Comparison of ENCODE assay signal across 30 cellular contexts in the genomic region with DNA sequence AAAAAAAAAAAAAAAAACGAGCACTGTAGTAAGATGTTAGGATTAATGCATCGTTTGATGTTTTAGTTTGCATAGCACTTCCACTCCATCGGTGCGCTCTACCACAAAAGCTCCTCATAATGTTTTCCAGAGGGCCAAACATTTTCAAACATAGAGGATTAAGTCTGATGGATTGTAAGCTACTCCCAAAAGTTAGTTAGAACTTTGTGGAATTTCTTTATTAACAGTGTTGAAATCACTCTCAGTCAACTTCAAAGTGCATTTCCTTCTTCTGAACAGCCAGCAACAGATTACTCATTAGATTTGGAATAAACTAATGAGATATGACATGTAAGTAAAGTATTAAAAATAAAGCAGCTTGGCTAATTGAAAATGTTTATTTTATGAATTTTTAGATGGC. TPM values are rescaled to one million over a fixed set of nuclear protein-coding genes. Genes with fewer than 3 reads are reported as not detected.
"Had no signal": no experiment of that assay in that cellular context is flagged by ENCODE, and none has a peak within 500 bp of the region (broad histone marks: within the 10 kb centered on the region; RNA-seq: fewer than 3 reads in every experiment).

No MANE protein-coding gene starts in this region.

- DNase-seq: activated B cell treated with CpG ODN at 0.5 μM for 24 hours; activated CD4-positive, alpha-beta memory T cell treated with anti-CD3 and anti-CD28 coated beads for 36 hours; activated CD4-positive, alpha-beta T cell treated with anti-CD3 and anti-CD28 coated beads for 1 hour; activated CD4-positive, alpha-beta T cell treated with anti-CD3 and anti-CD28 coated beads, Interleukin-2, amount 10 ng/mL, durations not matched to agents 24 days and 14 days; activated CD8-positive, alpha-beta memory T cell treated with anti-CD3 and anti-CD28 coated beads for 24 hours; activated gamma-delta T cell; activated naive CD4-positive, alpha-beta T cell treated with anti-CD3 and anti-CD28 coated beads for 36 hours; activated T-cell treated with anti-CD3 and anti-CD28 coated beads for 4 hours; activated T-cell treated with anti-CD3 and anti-CD28 coated beads, Interleukin-2, amount 50 U/mL, for 48 hours; MG63; MV-4-11; NCI-H1105; NCI-H1436; NCI-H1694 treated with DMSO at 0.1 percent for 48 hours; NCI-H2029 treated with DMSO at 0.1 percent for 48 hours; NCI-H345; NCI-H510A; NCI-H526 treated with DMSO at 0.1 percent for 48 hours; NCI-H82; NK-92 treated with Interleukin-12 subunit alpha and Interleukin-12 subunit beta, amount 100 ng/mL, for 24 hours; OCI-M1; RPMI8226; T-cell; T-helper 2 cell; T1000 had no signal

- H3K27ac ChIP-seq: SK-N-MC had no signal

- H3K27me3 Mint-ChIP-seq: activated B cell treated with CpG ODN at 0.5 μM for 24 hours; activated CD4-positive, alpha-beta memory T cell treated with anti-CD3 and anti-CD28 coated beads for 36 hours; activated CD4-positive, alpha-beta T cell treated with anti-CD3 and anti-CD28 coated beads, Interleukin-2, amount 10 ng/mL, durations not matched to agents 24 days and 14 days; activated T-helper 17 cell treated with anti-CD3 and anti-CD28 coated beads, Interleukin-2, amount 50 U/mL, for 72 hours had no signal

- H3K36me3 Mint-ChIP-seq: activated CD4-positive, alpha-beta memory T cell treated with anti-CD3 and anti-CD28 coated beads for 36 hours; activated naive CD8-positive, alpha-beta T cell; T-cell had no signal

- H3K4me3 ChIP-seq: MG63, SK-N-MC had no signal

- H3K4me3 Mint-ChIP-seq: activated B cell treated with CpG ODN at 0.5 μM for 24 hours; activated CD4-positive, alpha-beta memory T cell treated with anti-CD3 and anti-CD28 coated beads for 36 hours; activated CD4-positive, alpha-beta T cell treated with anti-CD3 and anti-CD28 coated beads, Interleukin-2, amount 10 ng/mL, durations not matched to agents 24 days and 14 days; activated naive CD4-positive, alpha-beta T cell treated with anti-CD3 and anti-CD28 coated beads for 36 hours; activated naive CD8-positive, alpha-beta T cell; activated T-helper 17 cell treated with anti-CD3 and anti-CD28 coated beads, Interleukin-2, amount 50 U/mL, for 72 hours; T-cell had no signal

- H3K27me3 ChIP-seq: MG63 had no signal

- ATAC-seq: activated T-helper 17 cell treated with anti-CD3 and anti-CD28 coated beads, Interleukin-2, amount 50 U/mL, for 72 hours; Panc1; Right ventricle myocardium inferior; T-cell had no signal

- H3K4me1 Mint-ChIP-seq: activated B cell treated with CpG ODN at 0.5 μM for 24 hours; activated CD4-positive, alpha-beta T cell treated with anti-CD3 and anti-CD28 coated beads, Interleukin-2, amount 10 ng/mL, durations not matched to agents 24 days and 14 days; activated T-helper 17 cell treated with anti-CD3 and anti-CD28 coated beads, Interleukin-2, amount 50 U/mL, for 72 hours had no signal

- H3K27ac Mint-ChIP-seq: activated B cell treated with CpG ODN at 0.5 μM for 24 hours; activated CD4-positive, alpha-beta memory T cell treated with anti-CD3 and anti-CD28 coated beads for 36 hours; activated CD4-positive, alpha-beta T cell treated with anti-CD3 and anti-CD28 coated beads, Interleukin-2, amount 10 ng/mL, durations not matched to agents 24 days and 14 days; activated naive CD4-positive, alpha-beta T cell treated with anti-CD3 and anti-CD28 coated beads for 36 hours; activated naive CD8-positive, alpha-beta T cell; activated T-helper 17 cell treated with anti-CD3 and anti-CD28 coated beads, Interleukin-2, amount 50 U/mL, for 72 hours; T-cell had no signal

- H3K36me3 ChIP-seq: MG63 had no signal

RNA-seq across cellular contexts. Expression of a gene that starts 30.1 kb away (rescaled TPM):
- total RNA-seq: activated B cell treated with CpG ODN at 0.5 μM for 24 hours; activated CD4-positive, alpha-beta memory T cell treated with anti-CD3 and anti-CD28 coated beads for 36 hours; activated CD4-positive, alpha-beta T cell treated with anti-CD3 and anti-CD28 coated beads, Interleukin-2, amount 10 ng/mL, durations not matched to agents 24 days and 14 days; activated naive CD4-positive, alpha-beta T cell treated with anti-CD3 and anti-CD28 coated beads for 36 hours; activated T-helper 17 cell treated with anti-CD3 and anti-CD28 coated beads, Interleukin-2, amount 50 U/mL, for 72 hours; Right ventricle myocardium inferior; T-cell had no signal
